ENCODE assay signal across 2 cellular contexts in the genomic region with DNA sequence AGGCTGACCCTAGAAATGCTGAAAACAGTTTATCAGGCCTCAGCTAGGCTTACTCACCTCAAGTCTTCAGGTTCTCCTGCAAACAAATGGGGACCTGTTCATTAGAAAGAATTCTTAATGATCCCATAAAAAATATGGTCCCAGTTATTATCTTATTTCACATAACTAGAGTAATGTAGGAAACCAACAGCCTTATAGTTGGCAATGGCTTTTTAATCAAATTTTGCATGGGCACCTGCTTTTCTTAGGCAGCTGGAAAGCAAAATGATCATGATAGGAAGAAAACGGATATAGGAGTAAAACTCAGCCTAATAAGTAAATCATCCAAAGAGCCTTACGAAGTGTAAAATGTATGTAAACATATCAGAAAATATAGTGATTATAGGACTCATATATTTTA.
TF ChIP-seq lines count a peak whose summit lies in the region.

No MANE protein-coding gene starts in this region.

TF ChIP-seq in SK-N-SH, 30 proteins besides CTCF, POLR2A, EP300 and RAD21 (continued from another document):
- TF ChIP-seq, protein P1, sequence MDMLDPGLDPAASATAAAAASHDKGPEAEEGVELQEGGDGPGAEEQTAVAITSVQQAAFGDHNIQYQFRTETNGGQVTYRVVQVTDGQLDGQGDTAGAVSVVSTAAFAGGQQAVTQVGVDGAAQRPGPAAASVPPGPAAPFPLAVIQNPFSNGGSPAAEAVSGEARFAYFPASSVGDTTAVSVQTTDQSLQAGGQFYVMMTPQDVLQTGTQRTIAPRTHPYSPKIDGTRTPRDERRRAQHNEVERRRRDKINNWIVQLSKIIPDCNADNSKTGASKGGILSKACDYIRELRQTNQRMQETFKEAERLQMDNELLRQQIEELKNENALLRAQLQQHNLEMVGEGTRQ (IDR thresholded peaks at IDR 0.05; ENCODE audit: borderline replicate concordance, low read depth, low read length): no peak
TF ChIP-seq in SK-N-SH: peak in this region for 1.

TF ChIP-seq in neural cell, 6 proteins besides CTCF, POLR2A, EP300 and RAD21:
- TF ChIP-seq, protein P2, sequence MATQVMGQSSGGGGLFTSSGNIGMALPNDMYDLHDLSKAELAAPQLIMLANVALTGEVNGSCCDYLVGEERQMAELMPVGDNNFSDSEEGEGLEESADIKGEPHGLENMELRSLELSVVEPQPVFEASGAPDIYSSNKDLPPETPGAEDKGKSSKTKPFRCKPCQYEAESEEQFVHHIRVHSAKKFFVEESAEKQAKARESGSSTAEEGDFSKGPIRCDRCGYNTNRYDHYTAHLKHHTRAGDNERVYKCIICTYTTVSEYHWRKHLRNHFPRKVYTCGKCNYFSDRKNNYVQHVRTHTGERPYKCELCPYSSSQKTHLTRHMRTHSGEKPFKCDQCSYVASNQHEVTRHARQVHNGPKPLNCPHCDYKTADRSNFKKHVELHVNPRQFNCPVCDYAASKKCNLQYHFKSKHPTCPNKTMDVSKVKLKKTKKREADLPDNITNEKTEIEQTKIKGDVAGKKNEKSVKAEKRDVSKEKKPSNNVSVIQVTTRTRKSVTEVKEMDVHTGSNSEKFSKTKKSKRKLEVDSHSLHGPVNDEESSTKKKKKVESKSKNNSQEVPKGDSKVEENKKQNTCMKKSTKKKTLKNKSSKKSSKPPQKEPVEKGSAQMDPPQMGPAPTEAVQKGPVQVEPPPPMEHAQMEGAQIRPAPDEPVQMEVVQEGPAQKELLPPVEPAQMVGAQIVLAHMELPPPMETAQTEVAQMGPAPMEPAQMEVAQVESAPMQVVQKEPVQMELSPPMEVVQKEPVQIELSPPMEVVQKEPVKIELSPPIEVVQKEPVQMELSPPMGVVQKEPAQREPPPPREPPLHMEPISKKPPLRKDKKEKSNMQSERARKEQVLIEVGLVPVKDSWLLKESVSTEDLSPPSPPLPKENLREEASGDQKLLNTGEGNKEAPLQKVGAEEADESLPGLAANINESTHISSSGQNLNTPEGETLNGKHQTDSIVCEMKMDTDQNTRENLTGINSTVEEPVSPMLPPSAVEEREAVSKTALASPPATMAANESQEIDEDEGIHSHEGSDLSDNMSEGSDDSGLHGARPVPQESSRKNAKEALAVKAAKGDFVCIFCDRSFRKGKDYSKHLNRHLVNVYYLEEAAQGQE (IDR thresholded peaks at IDR 0.05; ENCODE audit: borderline replicate concordance): no peak
- TF ChIP-seq TAF1 (IDR thresholded peaks at IDR 0.05; ENCODE audit: low read depth): no peak
- no peak for TF ChIP-seq SMC3 (conservative IDR thresholded peaks at IDR 0.05; ENCODE audit: poor library complexity)
- TF ChIP-seq EZH2 (IDR thresholded peaks at IDR 0.05; ENCODE audit: borderline replicate concordance, insufficient read depth, low read length, poor library complexity, severe bottlenecking): no peak
- no peak for TF ChIP-seq POLR2AphosphoS5 (IDR thresholded peaks at IDR 0.05)
- no peak for TF ChIP-seq MXI1 (conservative IDR thresholded peaks at IDR 0.05; ENCODE audit: poor library complexity, severe bottlenecking)
